22 cellular contexts compared by ENCODE assay signal in genomic region chr9:134454386-134454978, GRCh38.
DNase-seq lines count a peak whose midpoint lies in the region; ATAC-seq, FAIRE-seq and TF ChIP-seq lines count a peak whose summit lies in the region.
"Had no signal": no experiment of that assay in that cellular context is flagged by ENCODE, and none has a peak within 500 bp of the region (broad histone marks: within the 10 kb centered on the region; RNA-seq: fewer than 3 reads in every experiment).

No MANE protein-coding gene starts in this region.

- H4K20me1 ChIP-seq in K562 (replicated peaks; ENCODE audit: control insufficient read depth, insufficient read depth, low read length), result 0 out of 2 replicates have a peak, but pooled peaks cover 6% of the 10 kb centered on the region

- no peak overlapping the region for H3K4me2 ChIP-seq in K562 (ENCODE audit: insufficient read depth, low read length)

- TF ChIP-seq RAD21 in K562 (CRISPR knock-in tag; conservative IDR thresholded peaks at IDR 0.05 in 1 of 2, IDR thresholded peaks at IDR 0.05 in 1 of 2), result no peak

- ATAC-seq in right cardiac atrium (no peak), heart right ventricle (no peak), K562 (no peak)
- ATAC-seq: activated T-cell treated with anti-CD3 and anti-CD28 coated beads, Interleukin-2, amount 50 U/mL, for 4 hours; left colon; Panc1; stimulated activated naive CD8-positive, alpha-beta T cell treated with anti-CD3 and anti-CD28 coated beads, Interleukin-15, amount 100 ng/mL, for 72 hours had no signal

- no peak for TF ChIP-seq EP300 in K562 (IDR thresholded peaks at IDR 0.05; ENCODE audit: low read length)

- peak; percentile 11 for FAIRE-seq in K562 (lab: Jason Lieb, UNC)
- FAIRE-seq: GM12891 had no signal

- H3K4me1 ChIP-seq in right cardiac atrium (ENCODE audit: control insufficient read depth, insufficient read depth, low read length) (peaks cover 6% of the 10 kb centered on the region), heart right ventricle (peaks cover 14 to 50% (median 33%) of the 10 kb centered on the region in 9 donors), K562 (replicated peaks in 1 of 2; ENCODE audit: control insufficient read depth in 2 of 2, insufficient read depth in 2 of 2, low read length in 2 of 2) (peaks cover 0 to 38% of the 10 kb centered on the region in 2 experiments; a peak in 3 of 5 replicates), vagina (peaks cover 47% of the 10 kb centered on the region)

- H3K9me3 Mint-ChIP-seq in nephron, result peaks cover under 1% of the 10 kb centered on the region
- H3K9me3 Mint-ChIP-seq: stimulated activated naive CD8-positive, alpha-beta T cell treated with anti-CD3 and anti-CD28 coated beads, Interleukin-15, amount 100 ng/mL, for 72 hours had no signal

- H3K27ac Mint-ChIP-seq in nephron, result peak overlapping the region; percentile 65 to 84 (median 77)

- TF ChIP-seq POLR2A in K562 (conservative IDR thresholded peaks at IDR 0.05), result no peak
- TF ChIP-seq POLR2A in vagina (IDR thresholded peaks at IDR 0.05), result no peak
- TF ChIP-seq POLR2A in lower leg skin (IDR thresholded peaks at IDR 0.05), result no peak

- POLR2A ChIA-PET in K562 (lab: Yijun Ruan, JAX), result no interaction called here

- no peaks in the 10 kb centered on the region for H3K36me3 Mint-ChIP-seq in nephron (ENCODE audit: low read depth)
- H3K36me3 Mint-ChIP-seq: activated naive CD8-positive, alpha-beta T cell had no signal

- no TSS peak for BruUV-seq in K562 (replicated peaks; lab: Mats Ljungman, UMichigan)

- intact Hi-C loops in right cardiac atrium (cut with DNase I), result loop anchor here in 3 of 4 donors (5.0 to 10.0 kb wide), 2 partner anchors 190 to 283 kb away; partner anchors contain the start of gene COL5A1 (in 2 of the 3)
- intact Hi-C loops in heart right ventricle (cut with DNase I), result loop anchor here in 6 of 10 donors (2.0 to 10.0 kb wide), 6 partner anchors 190 to 530 kb away; partner anchors contain the start of gene COL5A1 (in 3 of the 6)
- intact Hi-C loops in K562 (cut with micrococcal nuclease), result no loop called here
- intact Hi-C loops in vagina (cut with DNase I), result no loop called here
- intact Hi-C loops in lower leg skin (cut with DNase I; ENCODE audit: low total_unique reads), result no loop called here

- DNase-seq in right cardiac atrium (peak; percentile 34 to 72 (median 71)), heart right ventricle (no peak), K562 (ENCODE audit: extremely low read depth in 1 of 4, low spot score in 3 of 4) (no peak), vagina (ENCODE audit: extremely low spot score in 2 of 2) (no peak), HT-29 (ENCODE audit: low spot score) (no peak), lower leg skin (ENCODE audit: low spot score in 2 of 2) (no peak)
- DNase-seq in NK-92 treated with Interleukin-12 subunit alpha and Interleukin-12 subunit beta, amount 100 ng/mL, for 24 hours (lab: John Stamatoyannopoulos, UW), result no peak
- DNase-seq: activated CD4-positive, alpha-beta T cell treated with anti-CD3 and anti-CD28 coated beads, Interleukin-2, amount 50 U/mL, for 1 hour; activated T-cell treated with anti-CD3 and anti-CD28 coated beads, Interleukin-2, amount 50 U/mL, for 4 hours; effector CD8-positive, alpha-beta T cell; GDM1; left colon; MG63; NCI-H1694 treated with DMSO at 0.1 percent for 48 hours; NCI-H2227 treated with DMSO at 0.1 percent for 48 hours; stimulated activated CD4-positive, alpha-beta T cell treated with anti-CD3 and anti-CD28 coated beads, Interleukin-15, amount 100 ng/mL, for 24 hours; stimulated activated naive CD8-positive, alpha-beta T cell treated with anti-CD3 and anti-CD28 coated beads, Interleukin-15, amount 100 ng/mL, for 72 hours had no signal

- no peak overlapping the region for H3K9ac ChIP-seq in K562 (ENCODE audit: insufficient read depth in 1 of 2, low read depth in 2 of 2, low read length in 2 of 2)

- no peak for TF ChIP-seq CTCF in heart right ventricle (IDR thresholded peaks at IDR 0.05)
- TF ChIP-seq CTCF in K562 (IDR thresholded peaks at IDR 0.05 in 2 of 3, conservative IDR thresholded peaks at IDR 0.05 in 1 of 3; ENCODE audit: insufficient read depth in 2 of 3, low read depth in 1 of 3, low read length in 3 of 3), result no peak
- TF ChIP-seq CTCF in nephron (IDR thresholded peaks at IDR 0.05; ENCODE audit: unreplicated experiment in 3 of 3), result no peak
- TF ChIP-seq CTCF in vagina (IDR thresholded peaks at IDR 0.05), result no peak
- TF ChIP-seq CTCF in lower leg skin (IDR thresholded peaks at IDR 0.05), result no peak

- no peak overlapping the region for H3K4me3 ChIP-seq in right cardiac atrium (ENCODE audit: low read length)
- H3K4me3 ChIP-seq in heart right ventricle, result no peak overlapping the region
- H3K4me3 ChIP-seq in K562, result no peak overlapping the region
- H3K4me3 ChIP-seq in vagina, result no peak overlapping the region
- no peak overlapping the region for H3K4me3 ChIP-seq in lower leg skin (ENCODE audit: low read depth, poor library complexity, severe bottlenecking)
- H3K4me3 ChIP-seq: MG63, prostate gland had no signal

- in situ Hi-C loops in K562 (cut with MboI), result no loop called here

- H3K9me3 ChIP-seq in right cardiac atrium (ENCODE audit: control insufficient read depth, low read length) (no peaks in the 10 kb centered on the region), heart right ventricle (no peaks in the 10 kb centered on the region), K562 (replicated peaks; ENCODE audit: control insufficient read depth, insufficient read depth, low read depth, low read length) (0 out of 2 replicates have a peak, but pooled peaks cover under 1% of the 10 kb centered on the region), vagina (no peaks in the 10 kb centered on the region)
- H3K9me3 ChIP-seq: MG63, prostate gland had no signal

- H3K27ac ChIP-seq in right cardiac atrium (ENCODE audit: low read length) (no peak overlapping the region), heart right ventricle (peak overlapping the region in 5 of 10 donors; percentile 91 to 93 (median 92)), K562 (ENCODE audit: extremely low read depth, low read depth, low read length) (no peak overlapping the region), vagina (peak overlapping the region; percentile 97)
- H3K27ac ChIP-seq: prostate gland had no signal

- no peaks in the 10 kb centered on the region for H3K79me2 ChIP-seq in K562 (ENCODE audit: control insufficient read depth, insufficient read depth, low read length)

- H3K36me3 ChIP-seq in heart right ventricle (no peaks in the 10 kb centered on the region), K562 (ENCODE audit: control insufficient read depth, insufficient read depth, low read length) (no peaks in the 10 kb centered on the region), vagina (no peaks in the 10 kb centered on the region)
- H3K36me3 ChIP-seq: MG63, prostate gland had no signal

- CTCF ChIA-PET in K562 (lab: Yijun Ruan, JAX; ENCODE audit: low intra/inter-chr PET ratio), result no interaction called here

- peaks cover 4% of the 10 kb centered on the region for H3K27me3 Mint-ChIP-seq in nephron (ENCODE audit: low read depth)
- H3K27me3 Mint-ChIP-seq: activated naive CD8-positive, alpha-beta T cell; stimulated activated naive CD8-positive, alpha-beta T cell treated with anti-CD3 and anti-CD28 coated beads, Interleukin-15, amount 100 ng/mL, for 72 hours had no signal

- 85% methylated on average over 11 of the region's 11 CpGs for WGBS in right cardiac atrium
- WGBS in heart right ventricle, 2 donors, result 88% methylated on average over 11 of the region's 11 CpGs
- WGBS in K562 (ENCODE audit: insufficient coverage, low coverage, missing lambda C conversion rate), result 37% methylated on average over 11 of the region's 11 CpGs
- WGBS in lower leg skin, 2 donors, result 85 to 90% methylated on average over 11 of the region's 11 CpGs

- H3K27me3 ChIP-seq in right cardiac atrium (ENCODE audit: control insufficient read depth, insufficient read depth), result no peaks in the 10 kb centered on the region
- H3K27me3 ChIP-seq in heart right ventricle, result no peaks in the 10 kb centered on the region
- peaks cover 0 to 5% of the 10 kb centered on the region in 2 experiments; a peak in 1 of 5 replicates for H3K27me3 ChIP-seq in K562 (ENCODE audit: control insufficient read depth in 2 of 2, insufficient read depth in 2 of 2, low read length in 2 of 2)
- no peaks in the 10 kb centered on the region for H3K27me3 ChIP-seq in vagina
- H3K27me3 ChIP-seq: MG63 had no signal

- no peaks in the 10 kb centered on the region for H3K9me1 ChIP-seq in K562 (ENCODE audit: control insufficient read depth, insufficient read depth, low read length)

- H2AFZ ChIP-seq in K562 (ENCODE audit: low read depth, low read length), result no peak overlapping the region

- peak overlapping the region in 1 of 3 experiments; percentile 9 for H3K4me3 Mint-ChIP-seq in nephron
- H3K4me3 Mint-ChIP-seq: activated naive CD8-positive, alpha-beta T cell; activated T-cell treated with anti-CD3 and anti-CD28 coated beads, Interleukin-2, amount 50 U/mL, for 4 hours; stimulated activated naive CD8-positive, alpha-beta T cell treated with anti-CD3 and anti-CD28 coated beads, Interleukin-15, amount 100 ng/mL, for 72 hours had no signal

- H3K4me1 Mint-ChIP-seq in nephron, result peaks cover 18% of the 10 kb centered on the region

TF ChIP-seq in K562, 482 proteins besides CTCF, POLR2A, EP300 and RAD21 (continues in another document):
- no peak for TF ChIP-seq SP2 (IDR thresholded peaks at IDR 0.05; ENCODE audit: extremely low read depth, low read depth, low read length, poor library complexity, severe bottlenecking)
- TF ChIP-seq ZNF280B (CRISPR knock-in tag; IDR thresholded peaks at IDR 0.05), result no peak
- no peak for TF ChIP-seq RBM17 (IDR thresholded peaks at IDR 0.05; ENCODE audit: borderline replicate concordance, low read depth, low read length)
- peak; percentile 36; the same call in 1 of the 2 replicates for TF ChIP-seq NR2C1 (IDR thresholded peaks at IDR 0.05)
- TF ChIP-seq NR2C1 (tag; IDR thresholded peaks at IDR 0.05), result peak; percentile 22; the same call in 1 of the 2 replicates

Comparison
In these comparisons a context has a peak if more than half of its experiments do, and no peak if none do; other contexts are left out.
1. DNase-seq: peak in right cardiac atrium (3 of 3); none in heart right ventricle (0 of 2), K562 (0 of 4), vagina (0 of 2), NK-92 treated with Interleukin-12 subunit alpha and Interleukin-12 subunit beta, amount 100 ng/mL, for 24 hours (single experiment), HT-29 (single experiment) and lower leg skin (0 of 2).
2. intact Hi-C loops: an anchor here in right cardiac atrium (5.0 to 10.0 kb wide) and heart right ventricle (2.0 to 10.0 kb wide); none called in K562, vagina and lower leg skin.